In the genomic region with DNA sequence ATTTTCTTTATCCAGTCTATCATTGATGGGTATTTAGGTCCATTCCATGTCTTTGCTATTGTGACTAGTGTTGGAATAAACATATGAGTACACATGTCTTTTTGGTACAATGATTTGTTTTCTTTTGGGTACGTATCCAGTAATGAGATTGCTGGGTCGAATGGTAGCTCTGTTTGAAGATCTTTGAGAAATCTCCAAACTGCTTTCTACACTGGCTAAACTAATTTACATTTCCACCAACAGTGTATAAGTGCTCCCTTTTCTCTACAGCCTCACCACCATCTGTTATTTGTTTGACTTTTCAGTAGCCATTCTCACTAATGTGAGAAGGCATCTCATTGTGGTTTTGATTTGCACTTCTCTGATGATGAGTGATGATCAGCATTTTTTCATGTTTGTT, we compare ENCODE assay signal across 17 cellular contexts.
DNase-seq lines count a peak whose midpoint lies in the region; ATAC-seq, FAIRE-seq and TF ChIP-seq lines count a peak whose summit lies in the region.
"Had no signal": no experiment of that assay in that cellular context is flagged by ENCODE, and none has a peak within 500 bp of the region (broad histone marks: within the 10 kb centered on the region; RNA-seq: fewer than 3 reads in every experiment).

No MANE protein-coding gene starts in this region.

- no peak overlapping the region for H3K27ac Mint-ChIP-seq in stimulated activated naive CD8-positive, alpha-beta T cell treated with anti-CD3 and anti-CD28 coated beads, Interleukin-15, amount 100 ng/mL, for 72 hours
- H3K27ac Mint-ChIP-seq: CD14-positive monocyte; CD8-positive, alpha-beta memory T cell had no signal

- H3K4me1 Mint-ChIP-seq in stimulated activated naive CD8-positive, alpha-beta T cell treated with anti-CD3 and anti-CD28 coated beads, Interleukin-15, amount 100 ng/mL, for 72 hours: no peaks in the 10 kb centered on the region
- H3K4me1 Mint-ChIP-seq: CD14-positive monocyte; CD8-positive, alpha-beta memory T cell had no signal

- TF ChIP-seq CTCF in A549 (IDR thresholded peaks at IDR 0.05) (no peak), heart right ventricle (IDR thresholded peaks at IDR 0.05) (no peak), omental fat pad (IDR thresholded peaks at IDR 0.05) (no peak)

- H3K9me3 ChIP-seq in A549 (no peaks in the 10 kb centered on the region), heart right ventricle (no peaks in the 10 kb centered on the region)
- H3K9me3 ChIP-seq: Caco-2, HAP-1 had no signal

- POLR2A ChIA-PET in A549 (lab: Yijun Ruan, JAX): no interaction called here

- no peaks in the 10 kb centered on the region for H3K27me3 ChIP-seq in heart right ventricle

- no peak for TF ChIP-seq POLR2A in A549 (IDR thresholded peaks at IDR 0.05; ENCODE audit: low read length)

- no peaks in the 10 kb centered on the region for H3K9me3 Mint-ChIP-seq in stimulated activated naive CD8-positive, alpha-beta T cell treated with anti-CD3 and anti-CD28 coated beads, Interleukin-15, amount 100 ng/mL, for 72 hours
- H3K9me3 Mint-ChIP-seq: CD8-positive, alpha-beta memory T cell had no signal

- H3K4me3 ChIP-seq in A549 (no peak overlapping the region), heart right ventricle (no peak overlapping the region)
- H3K4me3 ChIP-seq: HAP-1, K562 had no signal

- TF ChIP-seq RAD21 in A549 (conservative IDR thresholded peaks at IDR 0.05 in 1 of 2, IDR thresholded peaks at IDR 0.05 in 1 of 2): no peak

- no peak overlapping the region for H3K4me2 ChIP-seq in A549

- intact Hi-C loops in heart right ventricle (cut with DNase I): no loop called here

- no peak overlapping the region for H3K4me3 Mint-ChIP-seq in stimulated activated naive CD8-positive, alpha-beta T cell treated with anti-CD3 and anti-CD28 coated beads, Interleukin-15, amount 100 ng/mL, for 72 hours
- H3K4me3 Mint-ChIP-seq: CD14-positive monocyte; CD8-positive, alpha-beta memory T cell had no signal

- WGBS in A549 (ENCODE audit: missing lambda C conversion rate): 87% methylated on average over 2 of the region's 2 CpGs
- WGBS in heart right ventricle, 2 donors: 95 to 96% methylated on average over 2 of the region's 2 CpGs

- TF ChIP-seq EP300 in A549 (IDR thresholded peaks at IDR 0.05): no peak

- H3K27me3 Mint-ChIP-seq in stimulated activated naive CD8-positive, alpha-beta T cell treated with anti-CD3 and anti-CD28 coated beads, Interleukin-15, amount 100 ng/mL, for 72 hours: peaks cover 20% of the 10 kb centered on the region

- peak; percentile 83 for FAIRE-seq in A549 (lab: Jason Lieb, UNC)
- FAIRE-seq: GM12892, H1, K562 had no signal

- CTCF ChIA-PET in A549 (lab: Yijun Ruan, JAX): interaction anchor here (1.0 kb wide), 1 partner anchor 138 kb away, joined by 6 read pairs; no protein-coding TSS in a partner anchor

- H3K27ac ChIP-seq in A549 (no peak overlapping the region), heart right ventricle (no peak overlapping the region)

- H3K36me3 ChIP-seq in heart right ventricle: no peaks in the 10 kb centered on the region
- H3K36me3 ChIP-seq: HAP-1 had no signal

- ATAC-seq in A549 (no peak), heart right ventricle (no peak), omental fat pad (ENCODE audit: low FRiP score) (no peak)
- no peak for ATAC-seq in stimulated activated naive CD8-positive, alpha-beta T cell treated with anti-CD3 and anti-CD28 coated beads, Interleukin-15, amount 100 ng/mL, for 72 hours
- ATAC-seq: K562 had no signal

- no peaks in the 10 kb centered on the region for H3K4me1 ChIP-seq in A549
- H3K4me1 ChIP-seq in heart right ventricle: no peaks in the 10 kb centered on the region
- H3K4me1 ChIP-seq: Caco-2, HAP-1 had no signal

- DNase-seq in A549 (ENCODE audit: low read depth in 1 of 2, low spot score in 1 of 2) (no peak), EL (peak; percentile 28), NCI-H69 (lab: John Stamatoyannopoulos, UW) (peak; percentile 69), fibroblast of gingiva (ENCODE audit: low read depth) (peak; percentile 75), heart right ventricle (no peak), omental fat pad (ENCODE audit: low spot score) (no peak), retina (no peak)
- DNase-seq in stimulated activated naive CD8-positive, alpha-beta T cell treated with anti-CD3 and anti-CD28 coated beads, Interleukin-15, amount 100 ng/mL, for 72 hours: no peak
- DNase-seq: Caco-2; CD8-positive, alpha-beta memory T cell; DMS79; GDM1 had no signal

TF ChIP-seq in A549, 52 proteins besides CTCF, POLR2A, EP300 and RAD21:
- TF ChIP-seq, protein P1, sequence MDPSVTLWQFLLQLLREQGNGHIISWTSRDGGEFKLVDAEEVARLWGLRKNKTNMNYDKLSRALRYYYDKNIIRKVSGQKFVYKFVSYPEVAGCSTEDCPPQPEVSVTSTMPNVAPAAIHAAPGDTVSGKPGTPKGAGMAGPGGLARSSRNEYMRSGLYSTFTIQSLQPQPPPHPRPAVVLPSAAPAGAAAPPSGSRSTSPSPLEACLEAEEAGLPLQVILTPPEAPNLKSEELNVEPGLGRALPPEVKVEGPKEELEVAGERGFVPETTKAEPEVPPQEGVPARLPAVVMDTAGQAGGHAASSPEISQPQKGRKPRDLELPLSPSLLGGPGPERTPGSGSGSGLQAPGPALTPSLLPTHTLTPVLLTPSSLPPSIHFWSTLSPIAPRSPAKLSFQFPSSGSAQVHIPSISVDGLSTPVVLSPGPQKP (IDR thresholded peaks at IDR 0.05; ENCODE audit: low read depth, low read length): no peak
- no peak for TF ChIP-seq RNF2 (IDR thresholded peaks at IDR 0.05; ENCODE audit: borderline replicate concordance, low read depth)
- TF ChIP-seq ZC3H11A (IDR thresholded peaks at IDR 0.05): no peak
- no peak for TF ChIP-seq CBX8 (IDR thresholded peaks at IDR 0.05)
- TF ChIP-seq, protein P2, sequence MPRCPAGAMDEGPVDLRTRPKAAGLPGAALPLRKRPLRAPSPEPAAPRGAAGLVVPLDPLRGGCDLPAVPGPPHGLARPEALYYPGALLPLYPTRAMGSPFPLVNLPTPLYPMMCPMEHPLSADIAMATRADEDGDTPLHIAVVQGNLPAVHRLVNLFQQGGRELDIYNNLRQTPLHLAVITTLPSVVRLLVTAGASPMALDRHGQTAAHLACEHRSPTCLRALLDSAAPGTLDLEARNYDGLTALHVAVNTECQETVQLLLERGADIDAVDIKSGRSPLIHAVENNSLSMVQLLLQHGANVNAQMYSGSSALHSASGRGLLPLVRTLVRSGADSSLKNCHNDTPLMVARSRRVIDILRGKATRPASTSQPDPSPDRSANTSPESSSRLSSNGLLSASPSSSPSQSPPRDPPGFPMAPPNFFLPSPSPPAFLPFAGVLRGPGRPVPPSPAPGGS (IDR thresholded peaks at IDR 0.05): no peak
- no peak for TF ChIP-seq CHD4 (IDR thresholded peaks at IDR 0.05; ENCODE audit: borderline replicate concordance)
- TF ChIP-seq NFE2L2 (conservative IDR thresholded peaks at IDR 0.05; ENCODE audit: low read length): no peak
- TF ChIP-seq, protein P3, sequence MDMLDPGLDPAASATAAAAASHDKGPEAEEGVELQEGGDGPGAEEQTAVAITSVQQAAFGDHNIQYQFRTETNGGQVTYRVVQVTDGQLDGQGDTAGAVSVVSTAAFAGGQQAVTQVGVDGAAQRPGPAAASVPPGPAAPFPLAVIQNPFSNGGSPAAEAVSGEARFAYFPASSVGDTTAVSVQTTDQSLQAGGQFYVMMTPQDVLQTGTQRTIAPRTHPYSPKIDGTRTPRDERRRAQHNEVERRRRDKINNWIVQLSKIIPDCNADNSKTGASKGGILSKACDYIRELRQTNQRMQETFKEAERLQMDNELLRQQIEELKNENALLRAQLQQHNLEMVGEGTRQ (IDR thresholded peaks at IDR 0.05): no peak
- no peak for TF ChIP-seq CEBPB (IDR thresholded peaks at IDR 0.05)
- TF ChIP-seq RFX5 (IDR thresholded peaks at IDR 0.05): no peak
- TF ChIP-seq CHD2 (IDR thresholded peaks at IDR 0.05; ENCODE audit: low read length, partially characterized antibody): no peak
- TF ChIP-seq KDM1A (IDR thresholded peaks at IDR 0.05; ENCODE audit: low read depth): no peak
- TF ChIP-seq FOXS1 (CRISPR knock-in tag; IDR thresholded peaks at IDR 0.05): no peak
- TF ChIP-seq NPAS2 (CRISPR knock-in tag; IDR thresholded peaks at IDR 0.05; ENCODE audit: borderline replicate concordance): no peak
- no peak for TF ChIP-seq TP53 (CRISPR knock-in tag; IDR thresholded peaks at IDR 0.05)
- TF ChIP-seq EHF (CRISPR knock-in tag; IDR thresholded peaks at IDR 0.05): no peak
- TF ChIP-seq HOXA7 (CRISPR knock-in tag; IDR thresholded peaks at IDR 0.05): no peak
- TF ChIP-seq, protein P4, sequence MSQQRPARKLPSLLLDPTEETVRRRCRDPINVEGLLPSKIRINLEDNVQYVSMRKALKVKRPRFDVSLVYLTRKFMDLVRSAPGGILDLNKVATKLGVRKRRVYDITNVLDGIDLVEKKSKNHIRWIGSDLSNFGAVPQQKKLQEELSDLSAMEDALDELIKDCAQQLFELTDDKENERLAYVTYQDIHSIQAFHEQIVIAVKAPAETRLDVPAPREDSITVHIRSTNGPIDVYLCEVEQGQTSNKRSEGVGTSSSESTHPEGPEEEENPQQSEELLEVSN (IDR thresholded peaks at IDR 0.05; ENCODE audit: borderline replicate concordance, low read depth): no peak
- no peak for TF ChIP-seq TFCP2L1 (CRISPR knock-in tag; IDR thresholded peaks at IDR 0.05)
- TF ChIP-seq HOXB5 (CRISPR knock-in tag; IDR thresholded peaks at IDR 0.05): no peak

Comparison
In these comparisons a context has a peak if more than half of its experiments do, and no peak if none do; other contexts are left out.
1. DNase-seq: peak in EL (single experiment), NCI-H69 (single experiment) and fibroblast of gingiva (single experiment); none in A549 (0 of 2), heart right ventricle (0 of 2), omental fat pad (single experiment), retina (single experiment) and stimulated activated naive CD8-positive, alpha-beta T cell treated with anti-CD3 and anti-CD28 coated beads, Interleukin-15, amount 100 ng/mL, for 72 hours (0 of 2).